1 cellular context compared by ENCODE assay signal in the genomic region with DNA sequence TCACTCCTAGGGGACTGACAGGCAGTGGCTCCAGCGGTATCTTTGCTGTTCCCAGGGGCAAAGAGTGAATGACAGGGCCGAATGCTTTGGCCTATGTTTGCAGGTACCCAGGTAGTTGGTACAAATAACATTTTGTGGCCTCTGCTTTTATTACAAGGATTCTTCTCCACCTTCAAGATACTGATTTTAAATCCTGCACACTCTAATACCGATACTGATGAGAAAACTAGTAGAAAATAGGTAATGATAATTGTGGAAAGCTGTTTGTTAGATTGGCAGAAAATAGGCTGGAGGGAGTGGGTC.
TF ChIP-seq lines count a peak whose summit lies in the region.

No MANE protein-coding gene starts in this region.

TF ChIP-seq in GM12878, 131 proteins besides CTCF, POLR2A, EP300 and RAD21 (continued from another document):
- TF ChIP-seq ZNF622 (IDR thresholded peaks at IDR 0.05): no peak
- no peak for TF ChIP-seq RFX5 (IDR thresholded peaks at IDR 0.05; ENCODE audit: low read depth, low read length)
- TF ChIP-seq POLR2AphosphoS2 (IDR thresholded peaks at IDR 0.05; ENCODE audit: low read depth, low read length): no peak
- no peak for TF ChIP-seq FOXK2 (IDR thresholded peaks at IDR 0.05)
- TF ChIP-seq MXI1 (IDR thresholded peaks at IDR 0.05; ENCODE audit: low read depth, low read length): 0 out of 2 replicates have a peak, but pooled peaks have one; percentile 10
- no peak for TF ChIP-seq NFYA (IDR thresholded peaks at IDR 0.05; ENCODE audit: borderline replicate concordance, low read depth, low read length)
- TF ChIP-seq, protein P1, sequence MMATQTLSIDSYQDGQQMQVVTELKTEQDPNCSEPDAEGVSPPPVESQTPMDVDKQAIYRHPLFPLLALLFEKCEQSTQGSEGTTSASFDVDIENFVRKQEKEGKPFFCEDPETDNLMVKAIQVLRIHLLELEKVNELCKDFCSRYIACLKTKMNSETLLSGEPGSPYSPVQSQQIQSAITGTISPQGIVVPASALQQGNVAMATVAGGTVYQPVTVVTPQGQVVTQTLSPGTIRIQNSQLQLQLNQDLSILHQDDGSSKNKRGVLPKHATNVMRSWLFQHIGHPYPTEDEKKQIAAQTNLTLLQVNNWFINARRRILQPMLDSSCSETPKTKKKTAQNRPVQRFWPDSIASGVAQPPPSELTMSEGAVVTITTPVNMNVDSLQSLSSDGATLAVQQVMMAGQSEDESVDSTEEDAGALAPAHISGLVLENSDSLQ (IDR thresholded peaks at IDR 0.05): peak; percentile 78
- TF ChIP-seq SIX5 (IDR thresholded peaks at IDR 0.05; ENCODE audit: low read depth, low read length, severe bottlenecking): no peak
- no peak for TF ChIP-seq CHD1 (IDR thresholded peaks at IDR 0.05; ENCODE audit: low read depth, low read length)
- TF ChIP-seq ZSCAN29 (IDR thresholded peaks at IDR 0.05): no peak
- TF ChIP-seq YBX1 (IDR thresholded peaks at IDR 0.05): no peak
- no peak for TF ChIP-seq CHD4 (IDR thresholded peaks at IDR 0.05)
- TF ChIP-seq, protein P2, sequence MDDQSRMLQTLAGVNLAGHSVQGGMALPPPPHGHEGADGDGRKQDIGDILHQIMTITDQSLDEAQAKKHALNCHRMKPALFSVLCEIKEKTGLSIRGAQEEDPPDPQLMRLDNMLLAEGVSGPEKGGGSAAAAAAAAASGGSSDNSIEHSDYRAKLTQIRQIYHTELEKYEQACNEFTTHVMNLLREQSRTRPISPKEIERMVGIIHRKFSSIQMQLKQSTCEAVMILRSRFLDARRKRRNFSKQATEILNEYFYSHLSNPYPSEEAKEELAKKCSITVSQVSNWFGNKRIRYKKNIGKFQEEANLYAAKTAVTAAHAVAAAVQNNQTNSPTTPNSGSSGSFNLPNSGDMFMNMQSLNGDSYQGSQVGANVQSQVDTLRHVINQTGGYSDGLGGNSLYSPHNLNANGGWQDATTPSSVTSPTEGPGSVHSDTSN (IDR thresholded peaks at IDR 0.05; ENCODE audit: insufficient replicate concordance, low read depth, low read length): no peak
